In genomic region chr9:131181091-131181681, GRCh38 we compare ENCODE assay signal across 16 cellular contexts. TPM values are rescaled to one million over a fixed set of nuclear protein-coding genes. Genes with fewer than 3 reads are reported as not detected.
DNase-seq lines count a peak whose midpoint lies in the region; ATAC-seq and TF ChIP-seq lines count a peak whose summit lies in the region.
"Had no signal": no experiment of that assay in that cellular context is flagged by ENCODE, and none has a peak within 500 bp of the region (broad histone marks: within the 10 kb centered on the region; RNA-seq: fewer than 3 reads in every experiment).

No MANE protein-coding gene starts in this region.

- intact Hi-C loops in heart right ventricle (cut with DNase I) = loop anchor here in 2 of 10 donors (10.0 kb wide), 1 partner anchor 94 kb away; the partner anchor contains the start of gene FAM78A (in 2 of the 2)

- TF ChIP-seq POLR2A in NB4 (IDR thresholded peaks at IDR 0.05; ENCODE audit: extremely low read depth, insufficient read length) = no peak

- H3K27ac ChIP-seq in cardiac muscle cell = peak overlapping the region; percentile 48
- peak overlapping the region in 2 of 10 donors; percentile 26 to 35 for H3K27ac ChIP-seq in heart right ventricle
- H3K27ac ChIP-seq: BLaER1, dorsolateral prefrontal cortex, spleen had no signal

- DNase-seq in cardiac muscle cell (ENCODE audit: low read depth in 1 of 2, low spot score in 1 of 2) = peak in 1 of 2 donors; percentile 42
- DNase-seq in heart right ventricle = no peak
- peak; percentile 7 for DNase-seq in NB4 (ENCODE audit: low read depth)
- peak; percentile 9 for DNase-seq in dermis blood vessel endothelial cell
- no peak for DNase-seq in ureter (ENCODE audit: low spot score)
- DNase-seq in stimulated activated CD8-positive, alpha-beta memory T cell treated with anti-CD3 and anti-CD28 coated beads, Interleukin-4, amount 100 ng/mL, for 48 hours = no peak
- DNase-seq in superior temporal gyrus (ENCODE audit: extremely low spot score) = no peak
- DNase-seq: activated CD4-positive, alpha-beta T cell treated with anti-CD3 and anti-CD28 coated beads, Interleukin-2, amount 10 ng/mL, durations not matched to agents 24 days and 14 days; dorsolateral prefrontal cortex; hypothalamus; mucosa of descending colon; NCI-H2081; Right ventricle myocardium superior; spleen had no signal

- H3K9me3 ChIP-seq in cardiac muscle cell (ENCODE audit: low read depth) (no peaks in the 10 kb centered on the region), heart right ventricle (no peaks in the 10 kb centered on the region), skeletal muscle satellite cell (replicated peaks; ENCODE audit: low read length) (no peaks in the 10 kb centered on the region)
- H3K9me3 ChIP-seq: BLaER1, mucosa of descending colon, spleen had no signal

- 80 to 83% methylated on average over 6 of the region's 6 CpGs for WGBS in heart right ventricle, 2 donors

- H3K4me2 ChIP-seq in skeletal muscle satellite cell (ENCODE audit: low read length) = no peak overlapping the region
- H3K4me2 ChIP-seq: BLaER1 had no signal

- H3K36me3 ChIP-seq in cardiac muscle cell (peaks cover 14% of the 10 kb centered on the region), heart right ventricle (peaks cover 0 to 100% (median 13%) of the 10 kb centered on the region in 9 donors), skeletal muscle satellite cell (ENCODE audit: insufficient read depth, low read length) (peaks cover 50% of the 10 kb centered on the region)

- H3K4me1 ChIP-seq in cardiac muscle cell (ENCODE audit: low read depth) = peaks cover 29% of the 10 kb centered on the region
- peaks cover 0 to 29% (median 17%) of the 10 kb centered on the region in 9 donors for H3K4me1 ChIP-seq in heart right ventricle
- peaks cover 28% of the 10 kb centered on the region for H3K4me1 ChIP-seq in skeletal muscle satellite cell (ENCODE audit: control insufficient read depth, insufficient read depth, low read length)

- H3K27me3 ChIP-seq in cardiac muscle cell = no peaks in the 10 kb centered on the region
- no peaks in the 10 kb centered on the region for H3K27me3 ChIP-seq in heart right ventricle
- H3K27me3 ChIP-seq in skeletal muscle satellite cell (ENCODE audit: control insufficient read depth, insufficient read depth, low read length) = no peaks in the 10 kb centered on the region
- H3K27me3 ChIP-seq: BLaER1, dorsolateral prefrontal cortex, spleen had no signal

- H3K4me3 ChIP-seq in cardiac muscle cell (no peak overlapping the region), heart right ventricle (no peak overlapping the region), NB4 (ENCODE audit: low read depth, low read length) (no peak overlapping the region), skeletal muscle satellite cell (ENCODE audit: low read length) (no peak overlapping the region)
- H3K4me3 ChIP-seq: BLaER1, dorsolateral prefrontal cortex, mucosa of descending colon, spleen had no signal

- H3K9ac ChIP-seq in skeletal muscle satellite cell (ENCODE audit: low read depth, low read length) = peak overlapping the region; percentile 36
- H3K9ac ChIP-seq: BLaER1 had no signal

- ATAC-seq in heart right ventricle = no peak
- ATAC-seq: mucosa of descending colon had no signal

- TF ChIP-seq CTCF in cardiac muscle cell (IDR thresholded peaks at IDR 0.05; ENCODE audit: low read depth, low read length) (no peak), heart right ventricle (IDR thresholded peaks at IDR 0.05) (peak in 1 of 9 donors; percentile 27), NB4 (IDR thresholded peaks at IDR 0.05; ENCODE audit: low read depth, low read length) (no peak)

RNA-seq across cellular contexts. Expression of gene NUP214, which starts 55.8 kb away (rescaled TPM):
- 18.7 and 29.0 TPM in 2 replicates for total RNA-seq in cardiac muscle cell
- 14.7 and 15.9 TPM in 2 replicates for polyA plus RNA-seq in cardiac muscle cell
- 10 to 100 TPM; 17.8 to 27.1 (median 23.6) TPM for total RNA-seq in heart right ventricle
- polyA plus RNA-seq in heart right ventricle = 10 to 100 TPM; 13.8 to 21.5 TPM
- total RNA-seq in dermis blood vessel endothelial cell = 15.3 and 19.1 TPM in 2 replicates
- 12.9 and 16.5 TPM in 2 replicates for total RNA-seq in skeletal muscle satellite cell (2012; rRNA removed)
- 83.3 TPM for total RNA-seq in ureter

Comparison
In these comparisons a context has a peak if more than half of its experiments do, and no peak if none do; other contexts are left out.
1. DNase-seq: peak in NB4 (single experiment) and dermis blood vessel endothelial cell (single experiment); none in heart right ventricle (0 of 2), ureter (single experiment), stimulated activated CD8-positive, alpha-beta memory T cell treated with anti-CD3 and anti-CD28 coated beads, Interleukin-4, amount 100 ng/mL, for 48 hours (single experiment) and superior temporal gyrus (single experiment).